ENCODE assay signal across 8 cellular contexts in genomic region chr7:149624419-149625338, GRCh38.
DNase-seq lines count a peak whose midpoint lies in the region; ATAC-seq and TF ChIP-seq lines count a peak whose summit lies in the region.

No MANE protein-coding gene starts in this region.

- intact Hi-C loops in stomach (cut with DNase I; ENCODE audit: low total_unique reads): no loop called here

- H3K36me3 Mint-ChIP-seq in neural crest cell (ENCODE audit: low read depth): no peaks in the 10 kb centered on the region

- H3K27ac ChIP-seq in RWPE2 (ENCODE audit: poor library complexity, severe bottlenecking) (peak overlapping the region; percentile 59), stomach (peak overlapping the region; percentile 86 to 93 (median 87))

- H3K79me2 ChIP-seq in Loucy (ENCODE audit: insufficient read depth, low read length): peaks cover 38% of the 10 kb centered on the region

- in situ Hi-C loops in G401 (cut with HindIII; ENCODE audit: low sequenced_read_pairs): no loop called here

- H4K20me1 ChIP-seq in Loucy (ENCODE audit: insufficient read depth, low read length, poor library complexity, severe bottlenecking): peaks cover 27% of the 10 kb centered on the region

- peak overlapping the region; percentile 99 for H2AFZ ChIP-seq in Loucy (ENCODE audit: low read length)

- no peaks in the 10 kb centered on the region for H3K9me3 Mint-ChIP-seq in neural crest cell

- DNase-seq in G401 (ENCODE audit: low spot score): peak; percentile 88
- DNase-seq in H7: peak; percentile 98
- DNase-seq in RWPE2 (ENCODE audit: low spot score): peak; percentile 91
- DNase-seq in activated effector memory CD4-positive, alpha-beta T cell treated with anti-CD3 and anti-CD28 coated beads, Interleukin-2, amount 50 U/mL, for 16 hours: peak; percentile 97
- peak; percentile 95 for DNase-seq in fibroblast of villous mesenchyme (ENCODE audit: low read depth)
- peak; percentile 94 for DNase-seq in neural crest cell (ENCODE audit: low read depth, low spot score)
- peak; percentile 96 for DNase-seq in stomach

- H3K9me3 ChIP-seq in Loucy (ENCODE audit: insufficient read depth, low read depth, low read length) (no peaks in the 10 kb centered on the region), RWPE2 (ENCODE audit: severe bottlenecking) (no peaks in the 10 kb centered on the region), stomach (no peaks in the 10 kb centered on the region)

- H3K4me1 ChIP-seq in Loucy (ENCODE audit: insufficient read depth, low read length, poor library complexity, severe bottlenecking): peaks cover 36% of the 10 kb centered on the region
- H3K4me1 ChIP-seq in RWPE2 (ENCODE audit: insufficient read depth, poor library complexity, severe bottlenecking): peaks cover 5% of the 10 kb centered on the region
- H3K4me1 ChIP-seq in stomach: peaks cover 23 to 34% (median 29%) of the 10 kb centered on the region in 4 donors

- peak overlapping the region; percentile 90 for H3K4me3 Mint-ChIP-seq in neural crest cell

- 1 to 6% (median 2%) methylated on average over 18 to 97 of the region's 97 CpGs for WGBS in stomach, 5 donors

- peak overlapping the region; percentile 94 for H3K9ac ChIP-seq in Loucy (ENCODE audit: low read depth, low read length, poor library complexity, severe bottlenecking)

- peak in 1 of 4 donors; percentile 10 for TF ChIP-seq POLR2A in stomach (IDR thresholded peaks at IDR 0.05)

- H3K36me3 ChIP-seq in H7 (replicated peaks; ENCODE audit: control insufficient read depth, insufficient read depth, low read length) (peaks cover 9% of the 10 kb centered on the region), Loucy (ENCODE audit: insufficient read depth, low read length) (peaks cover 14% of the 10 kb centered on the region; the same call in 1 of the 2 replicates), RWPE2 (ENCODE audit: low read depth) (peaks cover 22% of the 10 kb centered on the region), stomach (peaks cover 15 to 22% (median 17%) of the 10 kb centered on the region in 4 donors)

- peak; percentile 96 for ATAC-seq in RWPE2 (ENCODE audit: low read depth)

- H3K27ac Mint-ChIP-seq in neural crest cell (ENCODE audit: unreplicated experiment): no peak overlapping the region

- H3K4me2 ChIP-seq in Loucy (ENCODE audit: low read depth, low read length, poor library complexity, severe bottlenecking): peak overlapping the region; percentile 93

- H3K27me3 ChIP-seq in H7 (ENCODE audit: control insufficient read depth, insufficient read depth, low read length) (peaks cover 2% of the 10 kb centered on the region; the same call in 1 of the 2 replicates), Loucy (ENCODE audit: insufficient read depth, low read length, poor library complexity, severe bottlenecking) (peaks cover 5% of the 10 kb centered on the region), RWPE2 (ENCODE audit: insufficient read depth, poor library complexity, severe bottlenecking) (peaks cover 3% of the 10 kb centered on the region), stomach (no peaks in the 10 kb centered on the region)

- TF ChIP-seq EP300 in stomach (IDR thresholded peaks at IDR 0.05): no peak

- peak overlapping the region; percentile 85 for H3K4me3 ChIP-seq in H7 (ENCODE audit: insufficient read depth, low read depth, low read length)
- peak overlapping the region; percentile 96 for H3K4me3 ChIP-seq in Loucy (ENCODE audit: low read length, poor library complexity, severe bottlenecking)
- H3K4me3 ChIP-seq in RWPE2 (ENCODE audit: severe bottlenecking): peak overlapping the region; percentile 73
- H3K4me3 ChIP-seq in fibroblast of villous mesenchyme (ENCODE audit: low read depth, low read length): peak overlapping the region; percentile 88
- H3K4me3 ChIP-seq in stomach: peak overlapping the region; percentile 79 to 99 (median 86)

- no peaks in the 10 kb centered on the region for H3K9me2 ChIP-seq in Loucy (replicated peaks; ENCODE audit: low read depth, low read length)

- H3F3A ChIP-seq in Loucy (ENCODE audit: low read depth): no peaks in the 10 kb centered on the region

- TF ChIP-seq CTCF in Loucy (conservative IDR thresholded peaks at IDR 0.05; ENCODE audit: low read length) (peak; percentile 65), RWPE2 (IDR thresholded peaks at IDR 0.05; ENCODE audit: poor library complexity, severe bottlenecking) (peak; percentile 93), fibroblast of villous mesenchyme (IDR thresholded peaks at IDR 0.05; ENCODE audit: insufficient read depth, low read depth, low read length) (peak; percentile 88), neural crest cell (conservative IDR thresholded peaks at IDR 0.05) (peak; percentile 88), stomach (IDR thresholded peaks at IDR 0.05) (peak in 5 of 7 experiments; percentile 68 to 99 (median 96))

- peaks cover 17% of the 10 kb centered on the region for H3K27me3 Mint-ChIP-seq in neural crest cell (ENCODE audit: low read depth)

- peaks cover 16% of the 10 kb centered on the region for H3K4me1 Mint-ChIP-seq in neural crest cell

Comparison
In these comparisons a context has a peak if more than half of its experiments do, and no peak if none do; other contexts are left out.
1. Peak in every context shown above with its lines: DNase-seq, ATAC-seq, H3K4me3 ChIP-seq and H3K27ac ChIP-seq.